ENCODE assay signal across 1 cellular context in the genomic region with DNA sequence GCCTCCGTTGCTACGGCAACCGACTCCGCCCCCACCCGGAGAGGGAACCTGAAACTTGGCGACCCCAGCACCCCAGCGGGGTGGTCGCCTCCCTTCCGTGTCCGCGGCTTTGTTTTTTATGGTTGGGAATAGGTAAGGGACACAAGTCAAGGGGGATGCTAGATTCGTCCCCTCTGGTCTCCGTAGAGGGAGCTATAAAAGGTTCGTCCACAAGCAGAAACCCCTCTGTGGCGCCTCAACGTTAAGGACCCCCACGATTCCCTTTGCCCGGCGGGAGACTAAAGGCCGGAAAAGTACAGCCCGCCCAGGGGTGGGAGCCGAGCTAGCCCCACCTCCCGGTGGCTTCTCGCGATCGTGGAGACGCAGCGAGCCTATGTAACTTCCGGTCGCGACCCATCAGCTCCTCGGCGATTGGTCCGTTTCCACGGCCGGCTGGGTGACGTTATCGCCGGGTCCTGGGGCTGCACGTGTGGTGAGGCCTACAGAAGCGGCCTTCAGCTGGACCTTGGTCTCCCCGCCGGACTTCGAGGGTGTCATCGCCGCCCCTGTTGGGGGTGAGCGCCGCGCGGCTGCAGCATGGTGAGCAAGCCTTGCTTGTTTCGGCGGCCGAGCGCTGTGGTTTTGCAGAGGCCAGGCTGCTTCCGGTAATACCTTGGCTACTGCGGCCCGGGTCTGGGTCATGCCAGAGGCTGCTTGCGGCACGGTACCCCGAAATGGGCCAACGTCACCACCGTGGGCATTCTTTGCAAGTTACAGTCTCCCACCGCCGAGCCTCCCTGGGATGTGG.
A peak's percentile ranks its signal among the peaks of the same experiment; 100 is the strongest.
TF ChIP-seq lines count a peak whose summit lies in the region.

A gene with protein sequence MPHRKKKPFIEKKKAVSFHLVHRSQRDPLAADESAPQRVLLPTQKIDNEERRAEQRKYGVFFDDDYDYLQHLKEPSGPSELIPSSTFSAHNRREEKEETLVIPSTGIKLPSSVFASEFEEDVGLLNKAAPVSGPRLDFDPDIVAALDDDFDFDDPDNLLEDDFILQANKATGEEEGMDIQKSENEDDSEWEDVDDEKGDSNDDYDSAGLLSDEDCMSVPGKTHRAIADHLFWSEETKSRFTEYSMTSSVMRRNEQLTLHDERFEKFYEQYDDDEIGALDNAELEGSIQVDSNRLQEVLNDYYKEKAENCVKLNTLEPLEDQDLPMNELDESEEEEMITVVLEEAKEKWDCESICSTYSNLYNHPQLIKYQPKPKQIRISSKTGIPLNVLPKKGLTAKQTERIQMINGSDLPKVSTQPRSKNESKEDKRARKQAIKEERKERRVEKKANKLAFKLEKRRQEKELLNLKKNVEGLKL (plus strand): TSS at position 437 of the 787 bp plus-strand sequence. CDS start 140 bp downstream, at position 577.

TF ChIP-seq in HEK293, 187 proteins besides CTCF, POLR2A, EP300 and RAD21 (continued from another document and continues in another):
- TF ChIP-seq, protein P1, sequence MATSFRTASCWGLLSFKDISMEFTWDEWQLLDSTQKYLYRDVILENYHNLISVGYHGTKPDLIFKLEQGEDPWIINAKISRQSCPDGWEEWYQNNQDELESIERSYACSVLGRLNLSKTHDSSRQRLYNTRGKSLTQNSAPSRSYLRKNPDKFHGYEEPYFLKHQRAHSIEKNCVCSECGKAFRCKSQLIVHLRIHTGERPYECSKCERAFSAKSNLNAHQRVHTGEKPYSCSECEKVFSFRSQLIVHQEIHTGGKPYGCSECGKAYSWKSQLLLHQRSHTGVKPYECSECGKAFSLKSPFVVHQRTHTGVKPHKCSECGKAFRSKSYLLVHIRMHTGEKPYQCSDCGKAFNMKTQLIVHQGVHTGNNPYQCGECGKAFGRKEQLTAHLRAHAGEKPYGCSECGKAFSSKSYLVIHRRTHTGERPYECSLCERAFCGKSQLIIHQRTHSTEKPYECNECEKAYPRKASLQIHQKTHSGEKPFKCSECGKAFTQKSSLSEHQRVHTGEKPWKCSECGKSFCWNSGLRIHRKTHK (tag by site-specific recombination; IDR thresholded peaks at IDR 0.05), result no peak
- TF ChIP-seq ZNF560 (tag by site-specific recombination; IDR thresholded peaks at IDR 0.05; ENCODE audit: borderline replicate concordance), result no peak
- peak; percentile 3; the same call in 1 of the 2 replicates for TF ChIP-seq ZSCAN16 (tag by site-specific recombination; IDR thresholded peaks at IDR 0.05)
- TF ChIP-seq, protein P2, sequence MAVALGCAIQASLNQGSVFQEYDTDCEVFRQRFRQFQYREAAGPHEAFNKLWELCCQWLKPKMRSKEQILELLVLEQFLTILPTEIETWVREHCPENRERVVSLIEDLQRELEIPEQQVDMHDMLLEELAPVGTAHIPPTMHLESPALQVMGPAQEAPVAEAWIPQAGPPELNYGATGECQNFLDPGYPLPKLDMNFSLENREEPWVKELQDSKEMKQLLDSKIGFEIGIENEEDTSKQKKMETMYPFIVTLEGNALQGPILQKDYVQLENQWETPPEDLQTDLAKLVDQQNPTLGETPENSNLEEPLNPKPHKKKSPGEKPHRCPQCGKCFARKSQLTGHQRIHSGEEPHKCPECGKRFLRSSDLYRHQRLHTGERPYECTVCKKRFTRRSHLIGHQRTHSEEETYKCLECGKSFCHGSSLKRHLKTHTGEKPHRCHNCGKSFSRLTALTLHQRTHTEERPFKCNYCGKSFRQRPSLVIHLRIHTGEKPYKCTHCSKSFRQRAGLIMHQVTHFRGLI (tag by site-specific recombination; IDR thresholded peaks at IDR 0.05), result 0 out of 2 replicates have a peak, but pooled peaks have one; percentile 12
- TF ChIP-seq, protein P3, sequence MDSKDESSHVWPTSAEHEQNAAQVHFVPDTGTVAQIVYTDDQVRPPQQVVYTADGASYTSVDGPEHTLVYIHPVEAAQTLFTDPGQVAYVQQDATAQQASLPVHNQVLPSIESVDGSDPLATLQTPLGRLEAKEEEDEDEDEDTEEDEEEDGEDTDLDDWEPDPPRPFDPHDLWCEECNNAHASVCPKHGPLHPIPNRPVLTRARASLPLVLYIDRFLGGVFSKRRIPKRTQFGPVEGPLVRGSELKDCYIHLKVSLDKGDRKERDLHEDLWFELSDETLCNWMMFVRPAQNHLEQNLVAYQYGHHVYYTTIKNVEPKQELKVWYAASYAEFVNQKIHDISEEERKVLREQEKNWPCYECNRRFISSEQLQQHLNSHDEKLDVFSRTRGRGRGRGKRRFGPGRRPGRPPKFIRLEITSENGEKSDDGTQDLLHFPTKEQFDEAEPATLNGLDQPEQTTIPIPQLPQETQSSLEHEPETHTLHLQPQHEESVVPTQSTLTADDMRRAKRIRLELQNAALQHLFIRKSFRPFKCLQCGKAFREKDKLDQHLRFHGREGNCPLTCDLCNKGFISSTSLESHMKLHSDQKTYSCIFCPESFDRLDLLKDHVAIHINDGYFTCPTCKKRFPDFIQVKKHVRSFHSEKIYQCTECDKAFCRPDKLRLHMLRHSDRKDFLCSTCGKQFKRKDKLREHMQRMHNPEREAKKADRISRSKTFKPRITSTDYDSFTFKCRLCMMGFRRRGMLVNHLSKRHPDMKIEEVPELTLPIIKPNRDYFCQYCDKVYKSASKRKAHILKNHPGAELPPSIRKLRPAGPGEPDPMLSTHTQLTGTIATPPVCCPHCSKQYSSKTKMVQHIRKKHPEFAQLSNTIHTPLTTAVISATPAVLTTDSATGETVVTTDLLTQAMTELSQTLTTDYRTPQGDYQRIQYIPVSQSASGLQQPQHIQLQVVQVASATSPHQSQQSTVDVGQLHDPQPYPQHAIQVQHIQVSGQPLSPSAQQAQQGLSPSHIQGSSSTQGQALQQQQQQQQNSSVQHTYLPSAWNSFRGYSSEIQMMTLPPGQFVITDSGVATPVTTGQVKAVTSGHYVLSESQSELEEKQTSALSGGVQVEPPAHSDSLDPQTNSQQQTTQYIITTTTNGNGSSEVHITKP (tag by site-specific recombination; IDR thresholded peaks at IDR 0.05), result peak; percentile 98
- TF ChIP-seq, protein P4, sequence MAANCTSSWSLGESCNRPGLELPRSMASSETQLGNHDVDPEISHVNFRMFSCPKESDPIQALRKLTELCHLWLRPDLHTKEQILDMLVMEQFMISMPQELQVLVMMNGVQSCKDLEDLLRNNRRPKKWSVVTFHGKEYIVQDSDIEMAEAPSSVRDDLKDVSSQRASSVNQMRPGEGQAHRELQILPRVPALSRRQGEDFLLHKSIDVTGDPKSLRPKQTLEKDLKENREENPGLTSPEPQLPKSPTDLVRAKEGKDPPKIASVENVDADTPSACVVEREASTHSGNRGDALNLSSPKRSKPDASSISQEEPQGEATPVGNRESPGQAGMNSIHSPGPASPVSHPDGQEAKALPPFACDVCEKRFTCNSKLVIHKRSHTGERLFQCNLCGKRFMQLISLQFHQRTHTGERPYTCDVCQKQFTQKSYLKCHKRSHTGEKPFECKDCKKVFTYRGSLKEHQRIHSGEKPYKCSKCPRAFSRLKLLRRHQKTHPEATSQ (tag by site-specific recombination; IDR thresholded peaks at IDR 0.05), result peak; percentile 35; the same call in 1 of the 2 replicates
- TF ChIP-seq, protein P5, sequence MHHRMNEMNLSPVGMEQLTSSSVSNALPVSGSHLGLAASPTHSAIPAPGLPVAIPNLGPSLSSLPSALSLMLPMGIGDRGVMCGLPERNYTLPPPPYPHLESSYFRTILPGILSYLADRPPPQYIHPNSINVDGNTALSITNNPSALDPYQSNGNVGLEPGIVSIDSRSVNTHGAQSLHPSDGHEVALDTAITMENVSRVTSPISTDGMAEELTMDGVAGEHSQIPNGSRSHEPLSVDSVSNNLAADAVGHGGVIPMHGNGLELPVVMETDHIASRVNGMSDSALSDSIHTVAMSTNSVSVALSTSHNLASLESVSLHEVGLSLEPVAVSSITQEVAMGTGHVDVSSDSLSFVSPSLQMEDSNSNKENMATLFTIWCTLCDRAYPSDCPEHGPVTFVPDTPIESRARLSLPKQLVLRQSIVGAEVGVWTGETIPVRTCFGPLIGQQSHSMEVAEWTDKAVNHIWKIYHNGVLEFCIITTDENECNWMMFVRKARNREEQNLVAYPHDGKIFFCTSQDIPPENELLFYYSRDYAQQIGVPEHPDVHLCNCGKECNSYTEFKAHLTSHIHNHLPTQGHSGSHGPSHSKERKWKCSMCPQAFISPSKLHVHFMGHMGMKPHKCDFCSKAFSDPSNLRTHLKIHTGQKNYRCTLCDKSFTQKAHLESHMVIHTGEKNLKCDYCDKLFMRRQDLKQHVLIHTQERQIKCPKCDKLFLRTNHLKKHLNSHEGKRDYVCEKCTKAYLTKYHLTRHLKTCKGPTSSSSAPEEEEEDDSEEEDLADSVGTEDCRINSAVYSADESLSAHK (tag by site-specific recombination; IDR thresholded peaks at IDR 0.05), result no peak; the same call in none of the 2 replicates
- TF ChIP-seq ZNF37A (tag by site-specific recombination; IDR thresholded peaks at IDR 0.05), result no peak
- TF ChIP-seq RBAK (tag by site-specific recombination; IDR thresholded peaks at IDR 0.05), result no peak
- TF ChIP-seq, protein P6, sequence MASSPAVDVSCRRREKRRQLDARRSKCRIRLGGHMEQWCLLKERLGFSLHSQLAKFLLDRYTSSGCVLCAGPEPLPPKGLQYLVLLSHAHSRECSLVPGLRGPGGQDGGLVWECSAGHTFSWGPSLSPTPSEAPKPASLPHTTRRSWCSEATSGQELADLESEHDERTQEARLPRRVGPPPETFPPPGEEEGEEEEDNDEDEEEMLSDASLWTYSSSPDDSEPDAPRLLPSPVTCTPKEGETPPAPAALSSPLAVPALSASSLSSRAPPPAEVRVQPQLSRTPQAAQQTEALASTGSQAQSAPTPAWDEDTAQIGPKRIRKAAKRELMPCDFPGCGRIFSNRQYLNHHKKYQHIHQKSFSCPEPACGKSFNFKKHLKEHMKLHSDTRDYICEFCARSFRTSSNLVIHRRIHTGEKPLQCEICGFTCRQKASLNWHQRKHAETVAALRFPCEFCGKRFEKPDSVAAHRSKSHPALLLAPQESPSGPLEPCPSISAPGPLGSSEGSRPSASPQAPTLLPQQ (tag by site-specific recombination; IDR thresholded peaks at IDR 0.05), result peak; percentile 79; the same call in 1 of the 2 replicates
- no peak for TF ChIP-seq ZNF223 (tag by site-specific recombination; IDR thresholded peaks at IDR 0.05)
- no peak for TF ChIP-seq ZNF433 (tag by site-specific recombination; IDR thresholded peaks at IDR 0.05; ENCODE audit: low read depth)
- TF ChIP-seq ZNF121 (tag by site-specific recombination; IDR thresholded peaks at IDR 0.05), result 0 out of 2 replicates have a peak, but pooled peaks have one; percentile 12
- TF ChIP-seq ZBTB8A (tag by site-specific recombination; IDR thresholded peaks at IDR 0.05), result peak; percentile 89
- TF ChIP-seq ZNF24 (tag by site-specific recombination; IDR thresholded peaks at IDR 0.05), result peak; percentile 37; the same call in 1 of the 2 replicates
- TF ChIP-seq ZNF660 (tag by site-specific recombination; IDR thresholded peaks at IDR 0.05), result peak; percentile 73; the same call in 1 of the 2 replicates
- TF ChIP-seq ZNF510 (tag by site-specific recombination; IDR thresholded peaks at IDR 0.05; ENCODE audit: insufficient replicate concordance), result no peak
- TF ChIP-seq, protein P7, sequence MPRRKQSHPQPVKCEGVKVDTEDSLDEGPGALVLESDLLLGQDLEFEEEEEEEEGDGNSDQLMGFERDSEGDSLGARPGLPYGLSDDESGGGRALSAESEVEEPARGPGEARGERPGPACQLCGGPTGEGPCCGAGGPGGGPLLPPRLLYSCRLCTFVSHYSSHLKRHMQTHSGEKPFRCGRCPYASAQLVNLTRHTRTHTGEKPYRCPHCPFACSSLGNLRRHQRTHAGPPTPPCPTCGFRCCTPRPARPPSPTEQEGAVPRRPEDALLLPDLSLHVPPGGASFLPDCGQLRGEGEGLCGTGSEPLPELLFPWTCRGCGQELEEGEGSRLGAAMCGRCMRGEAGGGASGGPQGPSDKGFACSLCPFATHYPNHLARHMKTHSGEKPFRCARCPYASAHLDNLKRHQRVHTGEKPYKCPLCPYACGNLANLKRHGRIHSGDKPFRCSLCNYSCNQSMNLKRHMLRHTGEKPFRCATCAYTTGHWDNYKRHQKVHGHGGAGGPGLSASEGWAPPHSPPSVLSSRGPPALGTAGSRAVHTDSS (tag by site-specific recombination; IDR thresholded peaks at IDR 0.05), result 0 out of 2 replicates have a peak, but pooled peaks have one; percentile 0
- no peak for TF ChIP-seq ZNF114 (tag by site-specific recombination; IDR thresholded peaks at IDR 0.05)
- no peak for TF ChIP-seq TCF7L2 (IDR thresholded peaks at IDR 0.05; ENCODE audit: borderline replicate concordance, low read depth, low read length)
- TF ChIP-seq, protein P8, sequence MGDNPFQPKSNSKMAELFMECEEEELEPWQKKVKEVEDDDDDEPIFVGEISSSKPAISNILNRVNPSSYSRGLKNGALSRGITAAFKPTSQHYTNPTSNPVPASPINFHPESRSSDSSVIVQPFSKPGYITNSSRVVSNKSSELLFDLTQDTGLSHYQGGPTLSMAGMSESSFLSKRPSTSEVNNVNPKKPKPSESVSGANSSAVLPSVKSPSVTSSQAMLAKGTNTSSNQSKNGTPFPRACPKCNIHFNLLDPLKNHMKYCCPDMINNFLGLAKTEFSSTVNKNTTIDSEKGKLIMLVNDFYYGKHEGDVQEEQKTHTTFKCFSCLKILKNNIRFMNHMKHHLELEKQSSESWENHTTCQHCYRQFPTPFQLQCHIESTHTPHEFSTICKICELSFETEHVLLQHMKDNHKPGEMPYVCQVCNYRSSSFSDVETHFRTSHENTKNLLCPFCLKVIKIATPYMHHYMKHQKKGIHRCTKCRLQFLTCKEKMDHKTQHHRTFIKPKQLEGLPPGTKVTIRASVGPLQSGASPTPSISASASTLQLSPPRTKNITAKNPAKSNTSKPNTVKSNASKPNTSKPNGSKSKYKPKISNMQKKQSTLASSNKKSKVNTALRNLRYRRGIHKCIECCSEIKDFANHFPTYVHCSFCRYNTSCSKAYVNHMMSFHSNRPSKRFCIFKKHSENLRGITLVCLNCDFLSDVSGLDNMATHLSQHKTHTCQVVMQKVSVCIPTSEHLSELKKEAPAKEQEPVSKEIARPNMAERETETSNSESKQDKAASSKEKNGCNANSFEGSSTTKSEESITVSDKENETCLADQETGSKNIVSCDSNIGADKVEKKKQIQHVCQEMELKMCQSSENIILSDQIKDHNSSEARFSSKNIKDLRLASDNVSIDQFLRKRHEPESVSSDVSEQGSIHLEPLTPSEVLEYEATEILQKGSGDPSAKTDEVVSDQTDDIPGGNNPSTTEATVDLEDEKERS (tag by site-specific recombination; IDR thresholded peaks at IDR 0.05), result no peak
- TF ChIP-seq, protein P9, sequence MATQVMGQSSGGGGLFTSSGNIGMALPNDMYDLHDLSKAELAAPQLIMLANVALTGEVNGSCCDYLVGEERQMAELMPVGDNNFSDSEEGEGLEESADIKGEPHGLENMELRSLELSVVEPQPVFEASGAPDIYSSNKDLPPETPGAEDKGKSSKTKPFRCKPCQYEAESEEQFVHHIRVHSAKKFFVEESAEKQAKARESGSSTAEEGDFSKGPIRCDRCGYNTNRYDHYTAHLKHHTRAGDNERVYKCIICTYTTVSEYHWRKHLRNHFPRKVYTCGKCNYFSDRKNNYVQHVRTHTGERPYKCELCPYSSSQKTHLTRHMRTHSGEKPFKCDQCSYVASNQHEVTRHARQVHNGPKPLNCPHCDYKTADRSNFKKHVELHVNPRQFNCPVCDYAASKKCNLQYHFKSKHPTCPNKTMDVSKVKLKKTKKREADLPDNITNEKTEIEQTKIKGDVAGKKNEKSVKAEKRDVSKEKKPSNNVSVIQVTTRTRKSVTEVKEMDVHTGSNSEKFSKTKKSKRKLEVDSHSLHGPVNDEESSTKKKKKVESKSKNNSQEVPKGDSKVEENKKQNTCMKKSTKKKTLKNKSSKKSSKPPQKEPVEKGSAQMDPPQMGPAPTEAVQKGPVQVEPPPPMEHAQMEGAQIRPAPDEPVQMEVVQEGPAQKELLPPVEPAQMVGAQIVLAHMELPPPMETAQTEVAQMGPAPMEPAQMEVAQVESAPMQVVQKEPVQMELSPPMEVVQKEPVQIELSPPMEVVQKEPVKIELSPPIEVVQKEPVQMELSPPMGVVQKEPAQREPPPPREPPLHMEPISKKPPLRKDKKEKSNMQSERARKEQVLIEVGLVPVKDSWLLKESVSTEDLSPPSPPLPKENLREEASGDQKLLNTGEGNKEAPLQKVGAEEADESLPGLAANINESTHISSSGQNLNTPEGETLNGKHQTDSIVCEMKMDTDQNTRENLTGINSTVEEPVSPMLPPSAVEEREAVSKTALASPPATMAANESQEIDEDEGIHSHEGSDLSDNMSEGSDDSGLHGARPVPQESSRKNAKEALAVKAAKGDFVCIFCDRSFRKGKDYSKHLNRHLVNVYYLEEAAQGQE (tag by site-specific recombination; IDR thresholded peaks at IDR 0.05), result peak; percentile 61; the same call in 1 of the 2 replicates
- no peak for TF ChIP-seq ZNF311 (tag by site-specific recombination; IDR thresholded peaks at IDR 0.05; ENCODE audit: borderline replicate concordance)
